ENCODE assay signal across 9 cellular contexts in the genomic region with DNA sequence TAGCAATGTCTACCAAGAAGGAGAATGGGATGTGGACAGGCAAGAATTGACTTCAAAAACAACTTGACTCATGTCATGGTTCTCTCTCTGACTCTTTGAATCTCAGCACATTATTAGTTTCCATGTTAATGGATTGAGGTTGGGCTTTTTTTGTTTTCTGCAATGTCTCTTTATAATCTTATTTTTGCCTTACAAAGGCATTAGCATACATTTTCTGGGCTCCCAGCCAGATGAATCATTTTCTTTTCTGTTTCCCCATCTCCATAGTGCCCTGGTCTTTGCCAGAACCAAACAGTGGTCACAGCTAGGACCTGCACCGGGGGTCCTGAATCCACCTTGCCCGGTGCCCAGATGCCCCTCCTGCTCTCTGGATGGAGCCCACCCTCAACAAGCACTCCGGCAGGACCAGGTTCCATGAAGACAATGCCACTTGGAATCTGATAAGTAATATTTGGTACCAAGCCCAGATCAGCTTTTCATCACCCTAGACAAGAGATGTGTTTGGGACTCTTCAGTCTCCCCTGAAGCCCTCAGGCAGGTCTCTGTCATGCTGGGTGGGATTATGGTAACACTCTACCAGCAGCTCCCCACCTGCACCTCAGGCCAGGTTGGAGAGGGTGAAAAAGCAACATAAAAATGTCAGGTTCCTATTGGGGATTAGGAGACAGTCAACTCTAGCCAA.
DNase-seq lines count a peak whose midpoint lies in the region; ATAC-seq and TF ChIP-seq lines count a peak whose summit lies in the region.
"Had no signal": no experiment of that assay in that cellular context is flagged by ENCODE, and none has a peak within 500 bp of the region (broad histone marks: within the 10 kb centered on the region; RNA-seq: fewer than 3 reads in every experiment).

No MANE protein-coding gene starts in this region.

- no peaks in the 10 kb centered on the region for H3K9me3 ChIP-seq in T-helper 17 cell (ENCODE audit: control insufficient read depth, low read length, poor library complexity, severe bottlenecking)

- no peak overlapping the region for H3K4me3 Mint-ChIP-seq in T-helper 17 cell
- H3K4me3 Mint-ChIP-seq: activated naive CD8-positive, alpha-beta T cell had no signal

- DNase-seq in GM04504 (ENCODE audit: low read depth) = peak; percentile 70
- DNase-seq in NCI-H345 (lab: John Stamatoyannopoulos, UW) = peak; percentile 99
- peak; percentile 88 for DNase-seq in epithelial cell of esophagus (ENCODE audit: low read depth)
- DNase-seq in renal cortical epithelial cell (ENCODE audit: low read depth) = peak; percentile 97
- no peak for DNase-seq in posterior cingulate gyrus
- no peak for DNase-seq in NCI-H2171 (lab: John Stamatoyannopoulos, UW)
- DNase-seq in activated naive CD4-positive, alpha-beta T cell (lab: John Stamatoyannopoulos, UW) = no peak
- no peak for DNase-seq in T-helper 17 cell

- H3K4me1 Mint-ChIP-seq in T-helper 17 cell = no peaks in the 10 kb centered on the region

- no peak for TF ChIP-seq CTCF in epithelial cell of esophagus (IDR thresholded peaks at IDR 0.05; ENCODE audit: insufficient read depth, low read depth, low read length, missing control alignments)

- H3K27me3 Mint-ChIP-seq in T-helper 17 cell = peaks cover 11% of the 10 kb centered on the region

- ATAC-seq in T-helper 17 cell = no peak

- H3K27ac Mint-ChIP-seq in T-helper 17 cell = no peak overlapping the region
- H3K27ac Mint-ChIP-seq: activated naive CD8-positive, alpha-beta T cell had no signal

- intact Hi-C loops in posterior cingulate gyrus (cut with DNase I) = no loop called here

- no peaks in the 10 kb centered on the region for H3K36me3 Mint-ChIP-seq in T-helper 17 cell (ENCODE audit: low read depth)
- H3K36me3 Mint-ChIP-seq: activated naive CD8-positive, alpha-beta T cell had no signal

- no peak overlapping the region for H3K4me3 ChIP-seq in epithelial cell of esophagus (ENCODE audit: low read length)

Comparison
In these comparisons a context has a peak if more than half of its experiments do, and no peak if none do; other contexts are left out.
1. DNase-seq: peak in GM04504 (single experiment), NCI-H345 (single experiment), epithelial cell of esophagus (single experiment) and renal cortical epithelial cell (single experiment); none in posterior cingulate gyrus (0 of 10), NCI-H2171 (single experiment), activated naive CD4-positive, alpha-beta T cell (0 of 4) and T-helper 17 cell (0 of 3).